ENCODE assay signal across 20 cellular contexts in the genomic region with DNA sequence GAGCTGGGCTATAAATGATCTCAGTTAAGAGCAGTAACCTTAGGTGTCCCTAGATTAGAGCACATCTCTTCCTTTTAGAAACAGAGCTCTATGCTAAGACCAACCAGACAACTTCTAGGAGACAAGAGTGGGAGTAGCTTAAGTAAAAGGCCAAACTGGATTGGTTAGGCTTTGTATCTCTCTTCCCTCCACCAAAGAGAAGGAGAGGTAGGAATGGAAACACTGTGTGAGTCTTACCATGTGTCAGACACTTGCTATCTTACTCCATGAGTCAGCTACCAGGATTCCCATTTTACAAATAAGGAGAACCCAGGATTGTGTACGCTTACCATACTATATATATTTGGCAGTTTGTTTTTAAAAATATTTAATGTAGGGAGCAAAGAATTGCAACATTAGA.
"Had no signal": no experiment of that assay in that cellular context is flagged by ENCODE, and none has a peak within 500 bp of the region (broad histone marks: within the 10 kb centered on the region; RNA-seq: fewer than 3 reads in every experiment).

No MANE protein-coding gene starts in this region.

- H3K36me3 ChIP-seq: ascending aorta, brain microvascular endothelial cell, esophagus muscularis mucosa, gastrocnemius medialis, neutrophil, ovary, right atrium auricular region, thoracic aorta, upper lobe of right lung had no signal

- ATAC-seq: activated CD4-positive, CD25-positive, alpha-beta regulatory T cell treated with anti-CD3 and anti-CD28 coated beads, Interleukin-2, amount 50 U/mL, for 24 hours; gastrocnemius medialis; left ventricle myocardium superior; psoas muscle; upper lobe of right lung had no signal

- H3K27ac ChIP-seq: ascending aorta, brain microvascular endothelial cell, esophagus muscularis mucosa, gastrocnemius medialis, neutrophil, ovary, psoas muscle, right atrium auricular region, thoracic aorta, upper lobe of right lung, VCaP had no signal

- H3K4me1 ChIP-seq: ascending aorta, esophagus muscularis mucosa, gastrocnemius medialis, psoas muscle, right atrium auricular region, upper lobe of right lung had no signal

- H3K4me3 ChIP-seq: ascending aorta, esophagus muscularis mucosa, gastrocnemius medialis, ovary, psoas muscle, right atrium auricular region, thoracic aorta, upper lobe of right lung had no signal

- H3K27me3 ChIP-seq: ascending aorta, brain microvascular endothelial cell, esophagus muscularis mucosa, gastrocnemius medialis, neutrophil, ovary, right atrium auricular region, upper lobe of right lung had no signal

- H3K9me3 ChIP-seq: neutrophil, upper lobe of right lung had no signal

- DNase-seq: activated CD4-positive, alpha-beta T cell treated with anti-CD3 and anti-CD28 coated beads, Interleukin-2, amount 10 ng/mL, durations not matched to agents 7 days and 5 days; activated gamma-delta T cell treated with Interleukin-2 at 50 U/mL for 16 hours; activated T-cell treated with anti-CD3 and anti-CD28 coated beads, Interleukin-2, amount 50 U/mL, for 1 hour; brain microvascular endothelial cell; effector memory CD4-positive, alpha-beta T cell; gastrocnemius medialis; hippocampal formation; left ventricle myocardium superior; ovary; psoas muscle; stimulated activated CD4-positive, alpha-beta T cell treated with anti-CD3 and anti-CD28 coated beads, Interleukin-4, amount 100 ng/mL, for 24 hours; stimulated activated naive CD4-positive, alpha-beta T cell treated with Interleukin-2 at 50 U/mL for 16 hours; upper lobe of right lung had no signal
